8 cellular contexts compared by ENCODE assay signal in genomic region chr7:54758702-54759665, GRCh38. TPM values are rescaled to one million over a fixed set of nuclear protein-coding genes. Genes with fewer than 3 reads are reported as not detected.
DNase-seq lines count a peak whose midpoint lies in the region; ATAC-seq, FAIRE-seq and TF ChIP-seq lines count a peak whose summit lies in the region.

TSS of gene SEC61G (minus strand) at chr7:54759211. CDS start at chr7:54757588, 1,623 bp downstream.

- H3K27ac ChIP-seq in rectal smooth muscle tissue (ENCODE audit: low read depth, low read length), result peak within 1 kb of the TSS; percentile 95
- H3K27ac ChIP-seq in aorta (ENCODE audit: low read depth in 1 of 2, low read length in 2 of 2), result peak within 1 kb of the TSS in 1 of 2 donors; percentile 96

- DNase-seq in GM18507 (ENCODE audit: extremely low spot score, insufficient read length, low read depth) (peak; percentile 91), NCI-H2029 treated with DMSO at 0.1 percent for 48 hours (lab: John Stamatoyannopoulos, UW) (peak; percentile 84), T-helper 9 cell (peak; percentile 91), astrocyte of the cerebellum (ENCODE audit: low read depth) (peak; percentile 95), hepatic stellate cell (ENCODE audit: low spot score) (peak; percentile 93), aorta (peak; percentile 99)

- intact Hi-C loops in aorta (cut with DNase I), result loop anchor here in 1 of 2 donors (5.0 kb wide), 1 partner anchor 608 kb away; the partner anchor contains the start of gene LANCL2

- ATAC-seq in HG02981 (IDR thresholded peaks at IDR 0.05; ENCODE audit: unreplicated experiment) (peak; percentile 95), aorta (ENCODE audit: low FRiP score) (peak; percentile 99)

- in situ Hi-C loops in astrocyte of the cerebellum (cut with HindIII; ENCODE audit: low sequenced_read_pairs), result no loop called here

- no peaks in the 10 kb centered on the region for H3K36me3 ChIP-seq in rectal smooth muscle tissue (ENCODE audit: control insufficient read depth, insufficient read depth, low read length)
- no peaks in the 10 kb centered on the region for H3K36me3 ChIP-seq in aorta (ENCODE audit: control insufficient read depth in 1 of 2, insufficient read depth in 2 of 2, low read length in 1 of 2)

- peak; percentile 98 for FAIRE-seq in GM18507 (lab: Jason Lieb, UNC)

- 0% methylated on average over 69 to 73 of the region's 73 CpGs for WGBS in aorta, 2 donors

- H3K4me1 ChIP-seq in rectal smooth muscle tissue (ENCODE audit: control insufficient read depth, insufficient read depth, low read length) (peaks cover 6% of the 10 kb centered on the region), aorta (ENCODE audit: control insufficient read depth in 1 of 2, insufficient read depth in 2 of 2, low read length in 2 of 2) (peaks cover 0 to 3% of the 10 kb centered on the region in 2 donors)

- H3K4me3 ChIP-seq in astrocyte of the cerebellum (ENCODE audit: low read depth, low read length), result peak within 1 kb of the TSS; percentile 93
- H3K4me3 ChIP-seq in rectal smooth muscle tissue (ENCODE audit: low read length), result peak within 1 kb of the TSS; percentile 98
- H3K4me3 ChIP-seq in aorta (ENCODE audit: low read length in 2 of 2), result peak within 1 kb of the TSS; percentile 70 to 82

- peak within 1 kb of the TSS; percentile 91 for H3K9ac ChIP-seq in rectal smooth muscle tissue (ENCODE audit: low read length)

- H3K9me3 ChIP-seq in aorta (ENCODE audit: control insufficient read depth, low read length), result no peaks in the 10 kb centered on the region

- TF ChIP-seq CTCF in astrocyte of the cerebellum (IDR thresholded peaks at IDR 0.05; ENCODE audit: low read depth, low read length, missing control alignments), result no peak

- H3K27me3 ChIP-seq in rectal smooth muscle tissue (ENCODE audit: control insufficient read depth, insufficient read depth, low read length) (no peaks in the 10 kb centered on the region), aorta (ENCODE audit: control insufficient read depth in 1 of 2, insufficient read depth in 2 of 2, low read length in 1 of 2) (no peaks in the 10 kb centered on the region)

RNA-seq across cellular contexts. Expression of gene SEC61G, which starts in this region (rescaled TPM):
- 100 to 1,000 TPM in 1 of 2 donors, 10 to 100 TPM in 1; 90.1 to 109 TPM for total RNA-seq in aorta
- polyA plus RNA-seq in aorta, result 100 to 1,000 TPM; 396 to 623 TPM
